ENCODE assay signal across 18 cellular contexts in the genomic region with DNA sequence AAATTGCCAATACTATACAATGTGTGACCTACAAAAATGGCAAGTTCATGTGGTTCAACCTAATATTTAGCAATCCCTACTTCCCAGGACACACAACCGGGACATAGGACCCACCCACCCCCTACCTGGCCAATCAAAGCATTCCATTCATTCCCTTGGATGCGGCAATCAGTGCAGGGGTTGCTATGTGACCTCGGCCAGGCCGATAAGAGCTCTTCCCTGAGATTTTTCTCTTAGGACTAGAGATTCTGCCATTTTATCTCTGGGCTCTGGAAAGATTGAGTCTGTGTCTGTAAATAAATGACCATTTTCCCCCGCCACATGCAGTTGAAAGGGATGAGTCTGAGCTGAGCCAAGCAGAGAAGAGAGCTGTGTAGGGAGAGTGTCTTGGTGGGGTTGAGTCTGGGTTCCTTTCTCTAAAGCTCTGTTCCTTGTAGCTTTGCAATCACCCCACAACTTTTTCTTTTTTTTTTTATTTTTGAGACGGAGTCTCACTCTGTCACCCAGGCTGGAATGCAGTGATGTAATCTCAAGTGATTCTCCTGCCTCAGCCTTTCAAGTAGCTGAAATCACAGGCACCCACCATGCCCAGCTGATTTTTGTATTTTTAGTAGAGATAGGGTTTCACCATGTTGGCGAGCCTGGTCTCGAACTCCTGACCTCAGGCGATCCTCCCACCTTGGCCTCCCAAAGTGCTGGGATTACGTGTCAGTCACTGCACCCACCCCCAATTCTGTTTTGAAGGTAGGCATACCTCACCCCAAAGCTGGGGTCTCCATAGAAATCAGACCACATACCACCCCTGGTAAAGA. TPM values are rescaled to one million over a fixed set of nuclear protein-coding genes. Genes with fewer than 3 reads are reported as not detected.
A peak's percentile ranks its signal among the peaks of the same experiment; 100 is the strongest.
DNase-seq lines count a peak whose midpoint lies in the region; ATAC-seq and TF ChIP-seq lines count a peak whose summit lies in the region.
"Had no signal": no experiment of that assay in that cellular context is flagged by ENCODE, and none has a peak within 500 bp of the region (broad histone marks: within the 10 kb centered on the region; RNA-seq: fewer than 3 reads in every experiment).

No MANE protein-coding gene starts in this region.

- H3K27ac Mint-ChIP-seq in WTC11: no peak overlapping the region
- H3K27ac Mint-ChIP-seq in neural progenitor cell: no peak overlapping the region
- H3K27ac Mint-ChIP-seq in natural killer cell: no peak overlapping the region
- H3K27ac Mint-ChIP-seq: activated T-cell treated with anti-CD3 and anti-CD28 coated beads, Interleukin-2, amount 50 U/mL, for 24 hours had no signal

- peaks cover 35% of the 10 kb centered on the region for H3K4me1 Mint-ChIP-seq in WTC11
- peaks cover 18% of the 10 kb centered on the region for H3K4me1 Mint-ChIP-seq in neural progenitor cell
- H3K4me1 Mint-ChIP-seq in natural killer cell: peaks cover 20 to 34% of the 10 kb centered on the region in 2 donors

- intact Hi-C loops in natural killer cell (cut with micrococcal nuclease): no loop called here

- TF ChIP-seq CTCF in WTC11 (IDR thresholded peaks at IDR 0.05) (no peak), neural progenitor cell (IDR thresholded peaks at IDR 0.05) (no peak), natural killer cell (IDR thresholded peaks at IDR 0.05) (no peak)

- H3K4me1 ChIP-seq in ES-I3 (ENCODE audit: insufficient read depth, low read length): peaks cover 19% of the 10 kb centered on the region
- peaks cover 12% of the 10 kb centered on the region for H3K4me1 ChIP-seq in neural progenitor cell
- H3K4me1 ChIP-seq: lower lobe of right lung had no signal

- H4K20me1 ChIP-seq in neural progenitor cell (ENCODE audit: low read depth): peaks cover 24% of the 10 kb centered on the region

- no peak overlapping the region for H3K4me3 Mint-ChIP-seq in WTC11
- no peak overlapping the region for H3K4me3 Mint-ChIP-seq in neural progenitor cell
- H3K4me3 Mint-ChIP-seq in natural killer cell: no peak overlapping the region
- H3K4me3 Mint-ChIP-seq: activated naive CD8-positive, alpha-beta T cell treated with anti-CD3 and anti-CD28 coated beads, Interleukin-2, amount 10 ng/mL, durations not matched to agents 7 days and 5 days; activated T-cell treated with anti-CD3 and anti-CD28 coated beads, Interleukin-2, amount 50 U/mL, for 24 hours had no signal

- no peak overlapping the region for H2AFZ ChIP-seq in neural progenitor cell (replicated peaks)

- no peak overlapping the region for H3K27ac ChIP-seq in neural progenitor cell
- H3K27ac ChIP-seq: lower lobe of right lung had no signal

- ATAC-seq in WTC11: peak; percentile 55
- no peak for ATAC-seq in GM19395 (IDR thresholded peaks at IDR 0.05; ENCODE audit: unreplicated experiment)
- ATAC-seq in natural killer cell: no peak
- ATAC-seq: esophagus mucosa had no signal

- H3K36me3 Mint-ChIP-seq in WTC11 (no peaks in the 10 kb centered on the region), neural progenitor cell (no peaks in the 10 kb centered on the region), natural killer cell (peaks cover 9% of the 10 kb centered on the region)

- peaks cover 67% of the 10 kb centered on the region for H3K27me3 ChIP-seq in neural progenitor cell

- CTCF ChIA-PET in WTC11 (lab: Charles Lee): interaction anchor here (0.5 to 1.5 kb wide), 8 partner anchors 23 to 673 kb away, joined by 3 to 8 read pairs (median 4); a partner anchor contains a TSS

- H3K9me3 Mint-ChIP-seq in WTC11 (no peaks in the 10 kb centered on the region), neural progenitor cell (no peaks in the 10 kb centered on the region), natural killer cell (no peaks in the 10 kb centered on the region)
- H3K9me3 Mint-ChIP-seq: activated naive CD8-positive, alpha-beta T cell treated with anti-CD3 and anti-CD28 coated beads, Interleukin-2, amount 10 ng/mL, durations not matched to agents 7 days and 5 days; activated T-cell treated with anti-CD3 and anti-CD28 coated beads, Interleukin-2, amount 50 U/mL, for 24 hours had no signal

- H3K27me3 Mint-ChIP-seq in WTC11 (ENCODE audit: low read depth) (peaks cover 42% of the 10 kb centered on the region), neural progenitor cell (ENCODE audit: insufficient read depth, low read depth) (peaks cover 21% of the 10 kb centered on the region), natural killer cell (ENCODE audit: low read depth in 2 of 2) (no peaks in the 10 kb centered on the region)
- H3K27me3 Mint-ChIP-seq: activated T-cell treated with anti-CD3 and anti-CD28 coated beads, Interleukin-2, amount 50 U/mL, for 24 hours had no signal

- no peak overlapping the region for H3K4me3 ChIP-seq in neural progenitor cell
- H3K4me3 ChIP-seq: lower lobe of right lung had no signal

- no peaks in the 10 kb centered on the region for H3K9me3 ChIP-seq in ES-I3 (ENCODE audit: control insufficient read depth, insufficient read depth, low read length)
- no peaks in the 10 kb centered on the region for H3K9me3 ChIP-seq in neural progenitor cell (ENCODE audit: low read depth)
- H3K9me3 ChIP-seq: lower lobe of right lung had no signal

- H3K4me2 ChIP-seq in neural progenitor cell: no peak overlapping the region

- H3F3A ChIP-seq in neural progenitor cell (ENCODE audit: low read depth): peaks cover 24% of the 10 kb centered on the region

- H3K79me2 ChIP-seq in neural progenitor cell (ENCODE audit: low read depth): no peaks in the 10 kb centered on the region

- H3K36me3 ChIP-seq in ES-I3 (ENCODE audit: insufficient read depth, low read length) (no peaks in the 10 kb centered on the region), neural progenitor cell (no peaks in the 10 kb centered on the region)
- H3K36me3 ChIP-seq: lower lobe of right lung had no signal

- POLR2A ChIA-PET in WTC11 (lab: Charles Lee): interaction anchor here (0.5 to 1.0 kb wide), 2 partner anchors 87 to 92 kb away, joined by 3 to 4 read pairs; a partner anchor contains a TSS

- H3K9ac ChIP-seq in ES-I3 (ENCODE audit: low read depth, low read length): 0 out of 2 replicates have a peak overlapping the region, but pooled peaks have one; percentile 2
- no peak overlapping the region for H3K9ac ChIP-seq in neural progenitor cell

- DNase-seq in WTC11 (ENCODE audit: low spot score): peak; percentile 60
- DNase-seq in neural progenitor cell (ENCODE audit: low spot score): peak; percentile 31
- no peak for DNase-seq in NCI-H2029 treated with DMSO at 0.1 percent for 48 hours (lab: John Stamatoyannopoulos, UW)
- no peak for DNase-seq in natural killer cell
- DNase-seq: activated naive CD8-positive, alpha-beta T cell treated with anti-CD3 and anti-CD28 coated beads, Interleukin-2, amount 10 ng/mL, durations not matched to agents 7 days and 5 days; activated T-cell treated with anti-CD3 and anti-CD28 coated beads, Interleukin-2, amount 50 U/mL, for 24 hours; EL; lower lobe of right lung; naive B cell; NCI-H446; stimulated activated CD4-positive, alpha-beta T cell treated with anti-CD3 and anti-CD28 coated beads, Interleukin-4, amount 100 ng/mL, for 24 hours; substantia nigra had no signal

TF ChIP-seq in WTC11, 78 proteins besides CTCF, POLR2A, EP300 and RAD21 (continues in another document):
- TF ChIP-seq ETV6 (CRISPR knock-in tag; IDR thresholded peaks at IDR 0.05) (no peak), CBFB (CRISPR knock-in tag; IDR thresholded peaks at IDR 0.05; ENCODE audit: low read depth) (no peak), ZNF423 (CRISPR knock-in tag; IDR thresholded peaks at IDR 0.05) (no peak), JAZF1 (CRISPR knock-in tag; IDR thresholded peaks at IDR 0.05) (no peak), EMX1 (CRISPR knock-in tag; IDR thresholded peaks at IDR 0.05) (no peak), NFYB (CRISPR knock-in tag; conservative IDR thresholded peaks at IDR 0.05; ENCODE audit: low read depth) (no peak), SOX15 (CRISPR knock-in tag; IDR thresholded peaks at IDR 0.05) (no peak), ZBTB21 (CRISPR knock-in tag; IDR thresholded peaks at IDR 0.05; ENCODE audit: borderline replicate concordance) (no peak)
- TF ChIP-seq, protein P1, sequence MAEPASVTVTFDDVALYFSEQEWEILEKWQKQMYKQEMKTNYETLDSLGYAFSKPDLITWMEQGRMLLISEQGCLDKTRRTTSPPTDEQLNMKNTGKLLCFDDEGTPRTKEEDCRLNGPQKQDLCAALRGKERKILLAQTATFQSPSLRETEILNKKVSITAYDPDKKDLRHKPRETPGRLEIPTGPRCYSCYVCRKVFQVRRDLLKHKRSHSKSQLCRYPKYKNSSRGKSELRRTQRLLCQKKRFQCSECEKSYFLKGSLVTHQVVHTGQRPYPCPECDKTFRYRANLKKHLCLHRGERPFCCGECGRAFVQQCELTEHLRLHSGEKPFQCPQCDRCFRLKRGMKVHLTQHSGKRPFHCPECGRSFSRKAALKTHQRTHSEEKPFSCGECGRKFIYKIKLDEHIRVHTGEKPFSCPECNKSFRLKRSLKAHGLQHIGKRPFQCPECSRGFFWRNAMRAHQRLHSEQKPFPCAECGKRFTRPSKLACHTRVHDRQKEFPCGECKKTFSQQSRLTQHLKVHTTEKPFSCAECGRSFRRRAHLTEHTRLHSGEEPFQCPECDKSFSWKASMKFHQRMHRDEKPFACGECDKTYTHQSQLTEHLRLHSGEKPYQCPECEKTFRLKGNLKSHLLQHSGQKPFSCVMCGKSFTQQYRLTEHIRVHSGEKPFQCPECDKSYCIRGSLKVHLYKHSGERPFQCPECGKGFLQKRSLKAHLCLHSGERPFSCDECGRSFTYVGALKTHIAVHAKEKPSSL (CRISPR knock-in tag; conservative IDR thresholded peaks at IDR 0.05): no peak
- TF ChIP-seq, protein P2, sequence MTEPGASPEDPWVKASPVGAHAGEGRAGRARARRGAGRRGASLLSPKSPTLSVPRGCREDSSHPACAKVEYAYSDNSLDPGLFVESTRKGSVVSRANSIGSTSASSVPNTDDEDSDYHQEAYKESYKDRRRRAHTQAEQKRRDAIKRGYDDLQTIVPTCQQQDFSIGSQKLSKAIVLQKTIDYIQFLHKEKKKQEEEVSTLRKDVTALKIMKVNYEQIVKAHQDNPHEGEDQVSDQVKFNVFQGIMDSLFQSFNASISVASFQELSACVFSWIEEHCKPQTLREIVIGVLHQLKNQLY (CRISPR knock-in tag; IDR thresholded peaks at IDR 0.05): no peak

RNA-seq across cellular contexts. Expression of a gene that starts 7.4 kb away (rescaled TPM):
- not detected in 3 replicates for total RNA-seq in WTC11 (2021)
- total RNA-seq in neural progenitor cell (ENCODE audit: low replicate concordance): not detected in 2 replicates
- total RNA-seq in natural killer cell: 1 to 10 TPM in 1 of 3 donors, under 1 TPM in 1, not detected in 1; 0.33 to 1.4 TPM
- total RNA-seq: activated naive CD8-positive, alpha-beta T cell treated with anti-CD3 and anti-CD28 coated beads, Interleukin-2, amount 10 ng/mL, durations not matched to agents 7 days and 5 days; bronchial epithelial cell; esophagus mucosa; lower lobe of right lung; M059J; skeletal muscle tissue had no signal

RNA-seq across cellular contexts. Expression of a gene that starts 17.1 kb away (rescaled TPM):
- 7.1 to 8.5 TPM (median 8.1 TPM) in 3 replicates for total RNA-seq in WTC11 (2021)
- total RNA-seq in neural progenitor cell (ENCODE audit: low replicate concordance): 0.17 and 4.3 TPM in 2 replicates
- 10 to 100 TPM in 1 of 3 donors, 1 to 10 TPM in 2; 5.9 to 12.5 (median 6.9) TPM for total RNA-seq in natural killer cell

RNA-seq across cellular contexts. Expression of a gene that starts 32.3 kb away (rescaled TPM):
- total RNA-seq in WTC11 (2021) (0.96 to 1.8 TPM (median 1.4 TPM) in 3 replicates), neural progenitor cell (ENCODE audit: low replicate concordance) (0.43 TPM in 1 of 2 replicates, not detected in the other), natural killer cell (100 to 1,000 TPM; 315 to 331 (median 329) TPM)
- total RNA-seq: bronchial epithelial cell had no signal

RNA-seq across cellular contexts. Expression of a gene that starts 35.4 kb away (rescaled TPM):
- not detected in 3 replicates for total RNA-seq in WTC11 (2021)
- not detected in 2 replicates for total RNA-seq in neural progenitor cell (ENCODE audit: low replicate concordance)
- not detected for total RNA-seq in natural killer cell
- total RNA-seq: activated naive CD8-positive, alpha-beta T cell treated with anti-CD3 and anti-CD28 coated beads, Interleukin-2, amount 10 ng/mL, durations not matched to agents 7 days and 5 days; bronchial epithelial cell; esophagus mucosa; lower lobe of right lung; M059J; skeletal muscle tissue had no signal

RNA-seq across cellular contexts. Expression of a gene that starts 38.6 kb away (rescaled TPM):
- total RNA-seq in WTC11 (2021): 148 to 164 TPM (median 150 TPM) in 3 replicates
- total RNA-seq in neural progenitor cell (ENCODE audit: low replicate concordance): 32.8 and 105 TPM in 2 replicates
- 10 to 100 TPM; 67.8 to 80.8 (median 78.9) TPM for total RNA-seq in natural killer cell

Comparison
In these comparisons a context has a peak if more than half of its experiments do, and no peak if none do; other contexts are left out.
1. DNase-seq: peak in WTC11 (single experiment) and neural progenitor cell (single experiment); none in NCI-H2029 treated with DMSO at 0.1 percent for 48 hours (single experiment) and natural killer cell (single experiment).
2. RNA of a gene that starts 32.3 kb away (total RNA-seq): 315 to 331 TPM in natural killer cell; 0.96 to 1.8 TPM in WTC11 and 0.43 TPM in neural progenitor cell; every median in the first group is over 100 times any median in the second.